Comparison of ENCODE assay signal across 1 cellular context in genomic region chr21:44297525-44298290, GRCh38.
A peak's percentile ranks its signal among the peaks of the same experiment; 100 is the strongest.
TF ChIP-seq lines count a peak whose summit lies in the region.

No MANE protein-coding gene starts in this region.

TF ChIP-seq in HEK293, 187 proteins besides CTCF, POLR2A, EP300 and RAD21 (continued from another document and continues in another):
- no peak for TF ChIP-seq ZBTB44 (tag by site-specific recombination; IDR thresholded peaks at IDR 0.05)
- TF ChIP-seq HOXA7 (CRISPR knock-in tag; IDR thresholded peaks at IDR 0.05; ENCODE audit: borderline replicate concordance), result no peak
- no peak for TF ChIP-seq ZSCAN5A (tag by site-specific recombination; IDR thresholded peaks at IDR 0.05)
- TF ChIP-seq ZNF48 (tag by site-specific recombination; IDR thresholded peaks at IDR 0.05), result 0 out of 2 replicates have a peak, but pooled peaks have one; percentile 11
- no peak for TF ChIP-seq ZBTB11 (tag by site-specific recombination; conservative IDR thresholded peaks at IDR 0.05; ENCODE audit: low read depth)
- no peak for TF ChIP-seq ZNF629 (tag by site-specific recombination; IDR thresholded peaks at IDR 0.05)
- TF ChIP-seq WT1 (tag by site-specific recombination; IDR thresholded peaks at IDR 0.05), result 0 out of 2 replicates have a peak, but pooled peaks have one; percentile 7
- no peak for TF ChIP-seq ZSCAN23 (tag by site-specific recombination; IDR thresholded peaks at IDR 0.05)
- peak; percentile 64; the same call in 1 of the 2 replicates for TF ChIP-seq ZBTB17 (tag by site-specific recombination; IDR thresholded peaks at IDR 0.05)
- TF ChIP-seq BCL6B (tag by site-specific recombination; IDR thresholded peaks at IDR 0.05), result no peak
- no peak for TF ChIP-seq ZNF274 (IDR thresholded peaks at IDR 0.05; ENCODE audit: low read length)
- no peak for TF ChIP-seq ZNF274 (tag by site-specific recombination; IDR thresholded peaks at IDR 0.05; ENCODE audit: borderline replicate concordance)
- no peak for TF ChIP-seq ZNF146 (tag by site-specific recombination; IDR thresholded peaks at IDR 0.05)
- no peak for TF ChIP-seq ZNF561 (tag by site-specific recombination; IDR thresholded peaks at IDR 0.05; ENCODE audit: borderline replicate concordance)
- TF ChIP-seq PRDM1 (tag by site-specific recombination; IDR thresholded peaks at IDR 0.05), result no peak
- no peak for TF ChIP-seq ZNF514 (tag by site-specific recombination; IDR thresholded peaks at IDR 0.05)
- no peak for TF ChIP-seq SETDB1 (IDR thresholded peaks at IDR 0.05; ENCODE audit: insufficient read length, low read length)
- TF ChIP-seq ZNF157 (tag by site-specific recombination; IDR thresholded peaks at IDR 0.05), result no peak
- TF ChIP-seq BCL11B (tag by site-specific recombination; IDR thresholded peaks at IDR 0.05; ENCODE audit: low read depth), result peak; percentile 66
- TF ChIP-seq ZBTB26 (tag by site-specific recombination; optimal IDR thresholded peaks at IDR 0.05), result peak; percentile 13
- no peak for TF ChIP-seq KLF7 (tag by site-specific recombination; IDR thresholded peaks at IDR 0.05; ENCODE audit: borderline replicate concordance)
- no peak for TF ChIP-seq ZNF785 (tag by site-specific recombination; IDR thresholded peaks at IDR 0.05)
- TF ChIP-seq ZBTB21 (tag by site-specific recombination; IDR thresholded peaks at IDR 0.05), result no peak
- TF ChIP-seq ZNF610 (tag by site-specific recombination; IDR thresholded peaks at IDR 0.05; ENCODE audit: borderline replicate concordance), result 0 out of 2 replicates have a peak, but pooled peaks have one; percentile 4
- TF ChIP-seq ZNF777 (tag by site-specific recombination; IDR thresholded peaks at IDR 0.05; ENCODE audit: borderline replicate concordance), result no peak
- TF ChIP-seq ZNF23 (tag by site-specific recombination; IDR thresholded peaks at IDR 0.05; ENCODE audit: borderline replicate concordance), result no peak
- TF ChIP-seq KLF1 (tag by site-specific recombination; IDR thresholded peaks at IDR 0.05), result peak; percentile 75
- no peak for TF ChIP-seq ZNF248 (tag by site-specific recombination; IDR thresholded peaks at IDR 0.05)
- TF ChIP-seq ZNF155 (tag by site-specific recombination; IDR thresholded peaks at IDR 0.05), result no peak
- TF ChIP-seq ZNF670 (tag by site-specific recombination; IDR thresholded peaks at IDR 0.05; ENCODE audit: low read depth), result no peak
- no peak for TF ChIP-seq ZNF664 (tag by site-specific recombination; IDR thresholded peaks at IDR 0.05)
- TF ChIP-seq KLF8 (tag by site-specific recombination; IDR thresholded peaks at IDR 0.05), result peak; percentile 67
- TF ChIP-seq HIC1 (tag by site-specific recombination; IDR thresholded peaks at IDR 0.05), result no peak
- no peak for TF ChIP-seq ZXDB (tag by site-specific recombination; IDR thresholded peaks at IDR 0.05)
- TF ChIP-seq ZNF280C (tag by site-specific recombination; IDR thresholded peaks at IDR 0.05), result no peak
- no peak for TF ChIP-seq ZBTB6 (tag by site-specific recombination; IDR thresholded peaks at IDR 0.05)
- 0 out of 2 replicates have a peak, but pooled peaks have one; percentile 8 for TF ChIP-seq KLF9 (tag by site-specific recombination; IDR thresholded peaks at IDR 0.05; ENCODE audit: low read depth)
- TF ChIP-seq ZNF704 (tag by site-specific recombination; IDR thresholded peaks at IDR 0.05), result no peak
- no peak for TF ChIP-seq ZNF362 (tag by site-specific recombination; IDR thresholded peaks at IDR 0.05)
- TF ChIP-seq PATZ1 (tag by site-specific recombination; IDR thresholded peaks at IDR 0.05), result peak; percentile 54; the same call in 1 of the 2 replicates
- TF ChIP-seq ZNF654 (tag by site-specific recombination; IDR thresholded peaks at IDR 0.05; ENCODE audit: low read depth), result peak; percentile 91
- TF ChIP-seq GLIS1 (tag by site-specific recombination; IDR thresholded peaks at IDR 0.05), result no peak; the same call in 1 of the 2 replicates
- no peak for TF ChIP-seq ZNF529 (tag by site-specific recombination; IDR thresholded peaks at IDR 0.05; ENCODE audit: insufficient replicate concordance)
- no peak for TF ChIP-seq ZNF37A (tag by site-specific recombination; IDR thresholded peaks at IDR 0.05)
